Comparison of ENCODE assay signal across 15 cellular contexts in genomic region chr7:44473295-44473694, GRCh38. TPM values are rescaled to one million over a fixed set of nuclear protein-coding genes. Genes with fewer than 3 reads are reported as not detected.
A peak's percentile ranks its signal among the peaks of the same experiment; 100 is the strongest.
DNase-seq lines count a peak whose midpoint lies in the region; ATAC-seq, FAIRE-seq and TF ChIP-seq lines count a peak whose summit lies in the region.
"Had no signal": no experiment of that assay in that cellular context is flagged by ENCODE, and none has a peak within 500 bp of the region (broad histone marks: within the 10 kb centered on the region; RNA-seq: fewer than 3 reads in every experiment).

No MANE protein-coding gene starts in this region.

- DNase-seq in COLO829 (ENCODE audit: low spot score) (peak; percentile 82), Karpas-422 (no peak), astrocyte (ENCODE audit: low read depth) (peak; percentile 27), iris pigment epithelial cell (ENCODE audit: low read depth) (peak; percentile 77), stomach (no peak), natural killer cell (no peak), CD14-positive monocyte (ENCODE audit: low spot score) (no peak)
- DNase-seq: activated CD4-positive, alpha-beta T cell treated with anti-CD3 and anti-CD28 coated beads for 4 hours; AML-193; NCI-H1092; NCI-H748 treated with DMSO at 0.1 percent for 48 hours had no signal

- no peak for TF ChIP-seq POLR2A in stomach (IDR thresholded peaks at IDR 0.05)

- H3K79me2 ChIP-seq in Karpas-422 (ENCODE audit: low read length) (peaks cover 92% of the 10 kb centered on the region), astrocyte (ENCODE audit: insufficient read depth, low read length) (peaks cover 63% of the 10 kb centered on the region)

- H3K27me3 ChIP-seq in Karpas-422 (ENCODE audit: low read length) (no peaks in the 10 kb centered on the region), astrocyte (ENCODE audit: insufficient read depth, low read length) (no peaks in the 10 kb centered on the region), stomach (no peaks in the 10 kb centered on the region)
- H3K27me3 ChIP-seq: ascending aorta had no signal

- H3K9me3 Mint-ChIP-seq in astrocyte (ENCODE audit: unreplicated experiment) (no peaks in the 10 kb centered on the region), natural killer cell (no peaks in the 10 kb centered on the region), CD14-positive monocyte (no peaks in the 10 kb centered on the region)
- H3K9me3 Mint-ChIP-seq: stimulated activated naive CD8-positive, alpha-beta T cell treated with anti-CD3 and anti-CD28 coated beads, Interleukin-15, Interleukin-2, amounts not matched to agents 100 ng/mL and 50 ng/mL, for 24 hours had no signal

- H3K4me1 ChIP-seq in Karpas-422 (ENCODE audit: low read length) (peaks cover 45% of the 10 kb centered on the region), astrocyte (ENCODE audit: insufficient read depth, low read length) (peaks cover 21% of the 10 kb centered on the region), stomach (peaks cover 8 to 71% (median 31%) of the 10 kb centered on the region in 4 donors)

- peak; percentile 47 for FAIRE-seq in astrocyte (lab: Jason Lieb, UNC)

- H3K36me3 Mint-ChIP-seq in astrocyte (ENCODE audit: low read depth, unreplicated experiment) (peaks cover 9% of the 10 kb centered on the region), natural killer cell (peaks cover 16% of the 10 kb centered on the region), CD14-positive monocyte (peaks cover 58 to 82% of the 10 kb centered on the region in 2 donors)

- ATAC-seq in natural killer cell (no peak), HG03571 (IDR thresholded peaks at IDR 0.05; ENCODE audit: unreplicated experiment) (no peak)

- H3K9me3 ChIP-seq in Karpas-422 (ENCODE audit: low read length) (no peaks in the 10 kb centered on the region), astrocyte (ENCODE audit: insufficient read depth, low read depth, low read length) (no peaks in the 10 kb centered on the region), stomach (no peaks in the 10 kb centered on the region)
- H3K9me3 ChIP-seq: ascending aorta had no signal

- no peaks in the 10 kb centered on the region for H3K9me2 ChIP-seq in Karpas-422 (replicated peaks; ENCODE audit: insufficient read depth, low read length)

- H3K4me3 Mint-ChIP-seq in astrocyte (ENCODE audit: unreplicated experiment), result no peak overlapping the region
- H3K4me3 Mint-ChIP-seq in natural killer cell, result no peak overlapping the region
- no peak overlapping the region for H3K4me3 Mint-ChIP-seq in CD14-positive monocyte
- H3K4me3 Mint-ChIP-seq: stimulated activated naive CD8-positive, alpha-beta T cell treated with anti-CD3 and anti-CD28 coated beads, Interleukin-15, Interleukin-2, amounts not matched to agents 100 ng/mL and 50 ng/mL, for 24 hours had no signal

- WGBS in stomach, 5 donors, result 79 to 83% (median 82%) methylated on average over 3 of the region's 3 CpGs

- H3K4me1 Mint-ChIP-seq in astrocyte (ENCODE audit: low read depth, unreplicated experiment) (peaks cover 44% of the 10 kb centered on the region), natural killer cell (peaks cover 31 to 46% of the 10 kb centered on the region in 2 donors), CD14-positive monocyte (peaks cover 6% of the 10 kb centered on the region)

- no peak for TF ChIP-seq EP300 in stomach (IDR thresholded peaks at IDR 0.05)

- H2AFZ ChIP-seq in Karpas-422 (ENCODE audit: low read length) (no peak overlapping the region), astrocyte (ENCODE audit: low read depth, low read length) (no peak overlapping the region)

- intact Hi-C loops in stomach (cut with DNase I; ENCODE audit: low total_unique reads) (loop anchor here (10.0 kb wide), 1 partner anchor 228 kb away; no protein-coding TSS in a partner anchor), natural killer cell (cut with micrococcal nuclease) (loop anchor here (10.0 kb wide), 1 partner anchor 448 kb away; no protein-coding TSS in a partner anchor), CD14-positive monocyte (cut with micrococcal nuclease) (no loop called here)

- peak overlapping the region; percentile 82 for H3K27ac Mint-ChIP-seq in astrocyte (ENCODE audit: unreplicated experiment)
- H3K27ac Mint-ChIP-seq in natural killer cell, result no peak overlapping the region
- no peak overlapping the region for H3K27ac Mint-ChIP-seq in CD14-positive monocyte
- H3K27ac Mint-ChIP-seq: stimulated activated naive CD8-positive, alpha-beta T cell treated with anti-CD3 and anti-CD28 coated beads, Interleukin-15, Interleukin-2, amounts not matched to agents 100 ng/mL and 50 ng/mL, for 24 hours had no signal

- H4K20me1 ChIP-seq in Karpas-422 (ENCODE audit: insufficient read depth, low read depth, low read length), result 0 out of 2 replicates have a peak, but pooled peaks cover 5% of the 10 kb centered on the region
- peaks cover 83% of the 10 kb centered on the region for H4K20me1 ChIP-seq in astrocyte (ENCODE audit: insufficient read depth, low read length)

- H3K4me2 ChIP-seq in Karpas-422 (ENCODE audit: low read depth, low read length, poor library complexity, severe bottlenecking) (no peak overlapping the region), astrocyte (ENCODE audit: low read length) (peak overlapping the region; percentile 23)

- H3K4me3 ChIP-seq in Karpas-422 (ENCODE audit: low read length) (no peak overlapping the region), astrocyte (ENCODE audit: insufficient read depth, low read depth, low read length) (no peak overlapping the region), stomach (no peak overlapping the region)
- H3K4me3 ChIP-seq: ascending aorta had no signal

- peaks cover 33% of the 10 kb centered on the region; the same call in 1 of the 2 replicates for H3K36me3 ChIP-seq in Karpas-422 (ENCODE audit: insufficient read depth, low read length)
- H3K36me3 ChIP-seq in astrocyte (ENCODE audit: insufficient read depth, low read length), result peaks cover 15% of the 10 kb centered on the region
- H3K36me3 ChIP-seq in stomach, result peaks cover 19 to 71% (median 49%) of the 10 kb centered on the region in 4 donors

- peak overlapping the region; percentile 22; the same call in 1 of the 2 replicates for H3K27ac ChIP-seq in Karpas-422 (ENCODE audit: low read length)
- H3K27ac ChIP-seq in astrocyte (ENCODE audit: low read depth, low read length), result no peak overlapping the region
- H3K27ac ChIP-seq in stomach, result no peak overlapping the region
- H3K27ac ChIP-seq: ascending aorta, HL-60 had no signal

- H3K27me3 Mint-ChIP-seq in astrocyte (ENCODE audit: low read depth, unreplicated experiment) (no peaks in the 10 kb centered on the region), natural killer cell (ENCODE audit: low read depth in 2 of 2) (no peaks in the 10 kb centered on the region), CD14-positive monocyte (ENCODE audit: low read depth in 3 of 3) (no peaks in the 10 kb centered on the region)
- H3K27me3 Mint-ChIP-seq: stimulated activated naive CD8-positive, alpha-beta T cell treated with anti-CD3 and anti-CD28 coated beads, Interleukin-15, Interleukin-2, amounts not matched to agents 100 ng/mL and 50 ng/mL, for 24 hours had no signal

- H3K9ac ChIP-seq in Karpas-422 (ENCODE audit: low read length), result no peak overlapping the region
- no peak overlapping the region for H3K9ac ChIP-seq in astrocyte (ENCODE audit: low read length)

- no peak for TF ChIP-seq CTCF in astrocyte (IDR thresholded peaks at IDR 0.05; ENCODE audit: insufficient read depth, low read depth, low read length)
- no peak for TF ChIP-seq CTCF in stomach (IDR thresholded peaks at IDR 0.05)
- no peak for TF ChIP-seq CTCF in natural killer cell (IDR thresholded peaks at IDR 0.05)
- no peak for TF ChIP-seq CTCF in CD14-positive monocyte (IDR thresholded peaks at IDR 0.05)

RNA-seq across cellular contexts. Expression of gene NUDCD3, which starts 17.2 kb away (rescaled TPM):
- total RNA-seq in Karpas-422 (2014; rRNA removed; shearing (Covaris generic); ENCODE audit: low replicate concordance), result 56.1 and 84.1 TPM in 2 replicates
- total RNA-seq in astrocyte, result 86.8 and 94.6 TPM in 2 replicates
- 100 to 1,000 TPM in 1 of 5 donors, 10 to 100 TPM in 4; 20.4 to 147 (median 52.7) TPM for total RNA-seq in stomach
- polyA plus RNA-seq in stomach, result 10 to 100 TPM; 12.9 to 20.2 (median 15.9) TPM
- 10 to 100 TPM; 50.1 to 79.9 (median 68.7) TPM for total RNA-seq in natural killer cell
- polyA plus RNA-seq in CD14-positive monocyte, result 10 to 100 TPM; 21.6 to 26.5 TPM

Comparison
In these comparisons a context has a peak if more than half of its experiments do, and no peak if none do; other contexts are left out.
1. DNase-seq: peak in COLO829 (single experiment), astrocyte (single experiment) and iris pigment epithelial cell (single experiment); none in Karpas-422 (single experiment), stomach (single experiment), natural killer cell (single experiment) and CD14-positive monocyte (single experiment).
2. intact Hi-C loops: an anchor here in stomach (10.0 kb wide) and natural killer cell (10.0 kb wide); none called in CD14-positive monocyte.